In the genomic region with DNA sequence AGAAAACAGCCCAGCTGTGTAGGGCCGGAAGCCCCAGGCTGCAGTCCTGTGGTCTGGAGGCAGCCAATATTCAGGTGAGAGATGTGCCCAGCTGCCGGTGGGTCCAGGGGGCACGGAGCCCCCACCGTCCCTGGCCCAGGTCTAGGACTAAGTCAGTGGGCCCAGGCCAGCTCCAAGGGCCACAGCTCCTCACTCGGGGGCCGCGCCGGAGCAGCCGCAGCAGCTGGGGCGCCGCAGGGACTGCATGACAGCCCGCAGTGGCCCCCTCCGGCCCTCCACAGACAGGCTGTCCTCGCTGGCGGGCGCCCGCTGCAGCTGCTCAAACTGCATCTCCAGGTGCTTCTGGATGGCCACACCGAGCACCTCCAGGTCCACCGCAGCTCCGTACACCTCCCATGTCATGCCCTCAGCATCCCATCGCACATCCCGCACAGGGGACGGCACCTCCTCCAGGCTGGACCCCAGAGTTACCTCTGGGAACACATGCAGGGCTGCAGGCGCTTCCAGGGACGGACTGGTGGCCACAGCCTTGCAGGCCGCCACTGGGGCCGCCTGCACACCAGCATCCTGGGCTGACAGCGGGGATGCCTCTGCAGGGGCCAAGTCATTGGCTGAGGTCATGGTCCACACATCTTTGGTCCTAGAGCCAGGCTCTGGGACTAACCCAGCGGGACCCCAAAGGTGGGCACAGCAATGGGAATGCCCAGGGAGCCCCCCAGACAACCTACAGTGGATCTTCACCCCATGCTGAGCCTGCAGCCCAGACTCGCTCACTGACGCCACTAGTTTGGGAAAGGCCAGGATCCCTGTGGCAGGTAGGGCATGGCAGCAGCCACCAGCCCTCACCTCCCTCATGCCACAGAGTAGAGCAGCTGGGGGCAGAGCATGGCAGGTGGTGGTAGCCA, we compare ENCODE assay signal across 16 cellular contexts. TPM values are rescaled to one million over a fixed set of nuclear protein-coding genes. Genes with fewer than 3 reads are reported as not detected.
A peak's percentile ranks its signal among the peaks of the same experiment; 100 is the strongest.
DNase-seq lines count a peak whose midpoint lies in the region; ATAC-seq and TF ChIP-seq lines count a peak whose summit lies in the region.
"Had no signal": no experiment of that assay in that cellular context is flagged by ENCODE, and none has a peak within 500 bp of the region (broad histone marks: within the 10 kb centered on the region; RNA-seq: fewer than 3 reads in every experiment).

No MANE protein-coding gene starts in this region.

- no peaks in the 10 kb centered on the region for H3K27me3 ChIP-seq in BE2C
- H3K27me3 ChIP-seq in Panc1 (ENCODE audit: control insufficient read depth, insufficient read depth, low read length): no peaks in the 10 kb centered on the region
- no peaks in the 10 kb centered on the region for H3K27me3 ChIP-seq in ovary
- H3K27me3 ChIP-seq: BLaER1 treated with 17β-estradiol and CSF1 and Interleukin-3, amounts not matched to agents 10 nM and 100 nM; SJSA1 had no signal

- intact Hi-C loops in Panc1 (cut with micrococcal nuclease; ENCODE audit: unreplicated experiment): no loop called here
- intact Hi-C loops in head of caudate nucleus (cut with DNase I): no loop called here
- intact Hi-C loops in ovary (cut with DNase I): no loop called here

- H3K4me3 ChIP-seq in BE2C (ENCODE audit: low read depth, low read length) (no peak overlapping the region), Panc1 (ENCODE audit: low read depth in 2 of 2, low read length in 2 of 2) (no peak overlapping the region), ovary (no peak overlapping the region)
- H3K4me3 ChIP-seq: BLaER1 treated with 17β-estradiol and CSF1 and Interleukin-3, amounts not matched to agents 10 nM and 100 nM; SJSA1 had no signal

- H3K4me1 ChIP-seq in BE2C (no peaks in the 10 kb centered on the region), Panc1 (ENCODE audit: control insufficient read depth, insufficient read depth, low read length) (peaks cover 10% of the 10 kb centered on the region; the same call in 1 of the 2 replicates), ovary (ENCODE audit: insufficient read depth) (no peaks in the 10 kb centered on the region)
- H3K4me1 ChIP-seq: BLaER1 treated with 17β-estradiol and CSF1 and Interleukin-3, amounts not matched to agents 10 nM and 100 nM had no signal

- in situ Hi-C loops in Panc1 (cut with HindIII; ENCODE audit: low pct_unique_long_range_greater_than_20kb, low sequenced_read_pairs): no loop called here

- H3K27ac ChIP-seq in Panc1 (ENCODE audit: low read length) (peak overlapping the region; percentile 7; the same call in 1 of the 2 replicates), ovary (no peak overlapping the region)
- H3K27ac ChIP-seq: BLaER1 treated with 17β-estradiol and CSF1 and Interleukin-3, amounts not matched to agents 10 nM and 100 nM; SJSA1 had no signal

- peak; percentile 23 for DNase-seq in BE2C
- no peak for DNase-seq in Panc1 (ENCODE audit: low read depth, low spot score)
- DNase-seq in head of caudate nucleus: peak in 35 of 42 donors; percentile 0 to 43 (median 10)
- peak in 4 of 5 donors; percentile 17 to 40 (median 26) for DNase-seq in ovary
- DNase-seq in UCSD-AML1 (lab: John Stamatoyannopoulos, UW; ENCODE audit: unreplicated experiment): no peak
- DNase-seq: activated T-cell treated with anti-CD3 and anti-CD28 coated beads, Interleukin-2, amount 50 U/mL, for 24 hours; glutamatergic neuron; KBM-7; NCI-H1694; nucleus accumbens had no signal

- WGBS in ovary, 3 donors: 88 to 89% (median 89%) methylated on average over 29 to 31 of the region's 31 CpGs

- CTCF ChIA-PET in Panc1 (lab: Charles Lee): interaction anchor here (0.6 kb wide), 1 partner anchor 31 kb away, joined by 3 read pairs; no protein-coding TSS in a partner anchor

- H3K9me3 ChIP-seq in BE2C (no peaks in the 10 kb centered on the region), Panc1 (ENCODE audit: control insufficient read depth, insufficient read depth, low read depth, low read length) (no peaks in the 10 kb centered on the region), ovary (no peaks in the 10 kb centered on the region)
- H3K9me3 ChIP-seq: BLaER1 treated with 17β-estradiol and CSF1 and Interleukin-3, amounts not matched to agents 10 nM and 100 nM; SJSA1 had no signal

- H3K36me3 ChIP-seq in BE2C (no peaks in the 10 kb centered on the region), Panc1 (ENCODE audit: control insufficient read depth, insufficient read depth, low read length) (no peaks in the 10 kb centered on the region), ovary (no peaks in the 10 kb centered on the region)
- H3K36me3 ChIP-seq: BLaER1 treated with 17β-estradiol and CSF1 and Interleukin-3, amounts not matched to agents 10 nM and 100 nM had no signal

- no peak for ATAC-seq in Panc1
- no peak for ATAC-seq in HG03442 (IDR thresholded peaks at IDR 0.05; ENCODE audit: unreplicated experiment)
- no peak for ATAC-seq in GM18502 (IDR thresholded peaks at IDR 0.05; ENCODE audit: poor library complexity, unreplicated experiment)
- ATAC-seq in HG02884 (IDR thresholded peaks at IDR 0.05; ENCODE audit: unreplicated experiment): no peak

- TF ChIP-seq EP300 in ovary (IDR thresholded peaks at IDR 0.05): no peak

- POLR2A ChIA-PET in Panc1 (lab: Charles Lee): no interaction called here

- no peak for TF ChIP-seq CTCF in BE2C (IDR thresholded peaks at IDR 0.05; ENCODE audit: low read depth, low read length)
- TF ChIP-seq CTCF in Panc1 (IDR thresholded peaks at IDR 0.05): no peak
- no peak for TF ChIP-seq CTCF in ovary (IDR thresholded peaks at IDR 0.05)

- BruUV-seq in Panc1 (replicated peaks; lab: Mats Ljungman, UMichigan): no TSS peak

- TF ChIP-seq POLR2A in ovary (IDR thresholded peaks at IDR 0.05): no peak

RNA-seq across cellular contexts. Expression of a gene that starts 7.0 kb away (rescaled TPM):
- polyA plus RNA-seq in BE2C (2012; ENCODE audit: insufficient read depth, insufficient read length, low read depth): not detected
- 12.9 TPM for total RNA-seq in Panc1 (2021; ENCODE audit: unreplicated experiment)
- polyA plus RNA-seq in Panc1 (2012; ENCODE audit: insufficient read length): 10.6 TPM
- total RNA-seq in ovary: 1 to 10 TPM in 1 of 7 donors, under 1 TPM in 3, not detected in 3; 0.27 to 2.4 (median 0.78) TPM
- under 1 TPM in 1 of 2 donors, not detected in 1; 0.22 TPM for polyA plus RNA-seq in ovary
- total RNA-seq: endothelial cell of umbilical vein had no signal
- polyA plus RNA-seq: endothelial cell of umbilical vein had no signal

RNA-seq across cellular contexts. Expression of a gene that starts 29.5 kb away (rescaled TPM):
- 1.4 TPM for polyA plus RNA-seq in BE2C (2012; ENCODE audit: insufficient read depth, insufficient read length, low read depth)
- total RNA-seq in Panc1 (2021; ENCODE audit: unreplicated experiment) (0.28 TPM), ovary (1 to 10 TPM in 6 of 7 donors, under 1 TPM in 1; 0.24 to 5.3 (median 3.2) TPM)
- polyA plus RNA-seq in Panc1 (2012; ENCODE audit: insufficient read length): 1.0 TPM
- polyA plus RNA-seq in ovary: 1 to 10 TPM; 1.2 to 4.6 TPM

Comparison
In these comparisons a context has a peak if more than half of its experiments do, and no peak if none do; other contexts are left out.
1. DNase-seq: peak in BE2C (single experiment), head of caudate nucleus (35 of 42) and ovary (4 of 5); none in Panc1 (single experiment) and UCSD-AML1 (single experiment).